ENCODE assay signal across 13 cellular contexts in the genomic region with DNA sequence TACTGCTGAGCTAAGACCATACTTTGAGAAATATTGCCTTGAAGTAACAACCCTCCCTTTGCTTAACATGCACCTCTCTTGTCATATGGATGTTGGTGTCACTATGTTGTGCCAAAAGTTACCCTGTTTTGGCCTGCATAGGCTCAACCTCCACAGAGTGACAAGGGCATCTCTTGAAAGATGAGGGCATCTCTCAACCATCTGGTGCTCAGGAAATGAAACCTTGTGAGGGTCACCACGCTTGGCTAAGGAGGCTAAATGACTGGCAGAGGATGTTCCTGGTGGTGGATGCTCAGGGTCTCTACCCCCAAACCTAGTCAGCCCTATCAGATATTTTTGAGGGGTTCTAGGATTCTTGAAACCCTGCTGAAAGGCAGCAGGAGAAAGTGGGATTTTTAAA.
"Had no signal": no experiment of that assay in that cellular context is flagged by ENCODE, and none has a peak within 500 bp of the region (broad histone marks: within the 10 kb centered on the region; RNA-seq: fewer than 3 reads in every experiment).

No MANE protein-coding gene starts in this region.

- ATAC-seq: activated CD4-positive, alpha-beta T cell treated with anti-CD3 and anti-CD28 coated beads for 36 hours; activated CD8-positive, alpha-beta T cell treated with anti-CD3 and anti-CD28 coated beads for 36 hours; activated T-cell treated with anti-CD3 and anti-CD28 coated beads, Interleukin-2, amount 50 U/mL, for 72 hours; esophagus mucosa had no signal

- H3K4me1 Mint-ChIP-seq: activated CD4-positive, alpha-beta T cell treated with anti-CD3 and anti-CD28 coated beads for 36 hours had no signal

- DNase-seq: activated CD4-positive, alpha-beta T cell treated with anti-CD3 and anti-CD28 coated beads for 36 hours; activated CD8-positive, alpha-beta memory T cell treated with anti-CD3 and anti-CD28 coated beads, Interleukin-2, amount 50 U/mL, for 4 hours; activated CD8-positive, alpha-beta T cell treated with anti-CD3 and anti-CD28 coated beads for 36 hours; activated gamma-delta T cell treated with Interleukin-2 at 50 U/mL for 16 hours; activated naive CD8-positive, alpha-beta T cell treated with anti-CD3 and anti-CD28 coated beads, Interleukin-2, amount 10 ng/mL, durations not matched to agents 7 days and 5 days; activated T-cell treated with anti-CD3 and anti-CD28 coated beads, Interleukin-2, amount 50 U/mL, for 72 hours; dorsolateral prefrontal cortex; hippocampal formation; stimulated activated CD4-positive, alpha-beta T cell treated with anti-CD3 and anti-CD28 coated beads, Interleukin-4, amount 100 ng/mL, for 1 hour; stimulated activated CD8-positive, alpha-beta memory T cell treated with anti-CD3 and anti-CD28 coated beads, Interleukin-4, amount 100 ng/mL, for 48 hours had no signal

- H3K9me3 Mint-ChIP-seq: activated CD8-positive, alpha-beta T cell treated with anti-CD3 and anti-CD28 coated beads for 36 hours; activated naive CD8-positive, alpha-beta T cell treated with anti-CD3 and anti-CD28 coated beads, Interleukin-2, amount 10 ng/mL, durations not matched to agents 7 days and 5 days; activated T-cell treated with anti-CD3 and anti-CD28 coated beads, Interleukin-2, amount 50 U/mL, for 72 hours; neural crest cell had no signal

- H3K4me3 Mint-ChIP-seq: activated CD4-positive, alpha-beta T cell treated with anti-CD3 and anti-CD28 coated beads for 36 hours; activated CD8-positive, alpha-beta T cell treated with anti-CD3 and anti-CD28 coated beads for 36 hours; activated naive CD8-positive, alpha-beta T cell treated with anti-CD3 and anti-CD28 coated beads, Interleukin-2, amount 10 ng/mL, durations not matched to agents 7 days and 5 days; activated T-cell treated with anti-CD3 and anti-CD28 coated beads, Interleukin-2, amount 50 U/mL, for 72 hours; neural crest cell had no signal

- H3K36me3 Mint-ChIP-seq: activated naive CD8-positive, alpha-beta T cell treated with anti-CD3 and anti-CD28 coated beads, Interleukin-2, amount 10 ng/mL, durations not matched to agents 7 days and 5 days had no signal

- H3K27ac Mint-ChIP-seq: activated CD4-positive, alpha-beta T cell treated with anti-CD3 and anti-CD28 coated beads for 36 hours; activated CD8-positive, alpha-beta T cell treated with anti-CD3 and anti-CD28 coated beads for 36 hours; activated naive CD8-positive, alpha-beta T cell treated with anti-CD3 and anti-CD28 coated beads, Interleukin-2, amount 10 ng/mL, durations not matched to agents 7 days and 5 days; activated T-cell treated with anti-CD3 and anti-CD28 coated beads, Interleukin-2, amount 50 U/mL, for 72 hours had no signal

- FAIRE-seq: urothelium cell line had no signal
